33 cellular contexts compared by ENCODE assay signal in the genomic region with DNA sequence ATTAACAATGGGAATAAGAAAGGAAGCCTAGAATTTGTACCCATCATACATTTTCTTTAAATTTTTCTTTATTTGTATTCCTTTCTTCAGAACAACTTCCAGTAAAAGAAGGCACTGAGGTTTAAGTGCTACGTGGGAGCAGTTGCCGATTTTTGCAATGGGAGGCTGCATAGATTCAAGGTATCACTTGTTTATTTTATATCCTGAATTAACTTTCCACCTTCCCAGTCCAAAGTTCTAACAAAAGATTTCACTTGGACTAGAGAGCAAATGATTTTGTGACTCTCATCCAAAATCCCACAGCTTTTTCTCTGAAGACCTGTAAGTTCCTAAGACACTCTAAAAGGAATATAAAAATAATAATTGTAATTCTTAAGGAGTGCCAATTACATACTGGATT.
"Had no signal": no experiment of that assay in that cellular context is flagged by ENCODE, and none has a peak within 500 bp of the region (broad histone marks: within the 10 kb centered on the region; RNA-seq: fewer than 3 reads in every experiment).

No MANE protein-coding gene starts in this region.

- H3K27me3 Mint-ChIP-seq: progenitor cell of endocrine pancreas; stimulated activated naive CD8-positive, alpha-beta T cell treated with anti-CD3 and anti-CD28 coated beads, Interleukin-15, amount 100 ng/mL, for 72 hours; type B pancreatic cell had no signal

- H3K4me3 ChIP-seq: ovary, psoas muscle, skin epidermis, smooth muscle cell, spleen, suprapubic skin, testis, tibial artery, transverse colon, upper lobe of right lung, uterus had no signal

- H3K4me3 Mint-ChIP-seq: naive thymus-derived CD8-positive, alpha-beta T cell; natural killer cell treated with Interleukin-12 subunit alpha and Interleukin-12 subunit beta and Interleukin-15 and Interleukin-18, amount 100 ng/mL, for 72 hours; nephron progenitor cell; neural crest cell; stimulated activated memory B cell treated with anti-CD40 and anti-IgM and Interleukin-4, amounts not matched to agents 10 μg/mL and 1 μg/mL and 100 μg/mL, for 72 hours; stimulated activated naive CD8-positive, alpha-beta T cell treated with anti-CD3 and anti-CD28 coated beads, Interleukin-15, amount 100 ng/mL, for 72 hours; type B pancreatic cell had no signal

- H3K27ac Mint-ChIP-seq: naive thymus-derived CD8-positive, alpha-beta T cell; natural killer cell treated with Interleukin-12 subunit alpha and Interleukin-12 subunit beta and Interleukin-15 and Interleukin-18, amount 100 ng/mL, for 72 hours; progenitor cell of endocrine pancreas; stimulated activated memory B cell treated with anti-CD40 and anti-IgM and Interleukin-4, amounts not matched to agents 10 μg/mL and 1 μg/mL and 100 μg/mL, for 72 hours; stimulated activated naive CD8-positive, alpha-beta T cell treated with anti-CD3 and anti-CD28 coated beads, Interleukin-15, amount 100 ng/mL, for 72 hours; type B pancreatic cell had no signal

- H3K4me1 Mint-ChIP-seq: naive thymus-derived CD8-positive, alpha-beta T cell; stimulated activated memory B cell treated with anti-CD40 and anti-IgM and Interleukin-4, amounts not matched to agents 10 μg/mL and 1 μg/mL and 100 μg/mL, for 72 hours; stimulated activated naive CD8-positive, alpha-beta T cell treated with anti-CD3 and anti-CD28 coated beads, Interleukin-15, amount 100 ng/mL, for 72 hours had no signal

- DNase-seq: naive thymus-derived CD8-positive, alpha-beta T cell; nephron progenitor cell; nucleus accumbens; ovary; posterior cingulate gyrus; psoas muscle; right cardiac atrium; spleen; stimulated activated CD4-positive, alpha-beta T cell treated with anti-CD3 and anti-CD28 coated beads, Interleukin-12 subunit alpha, Interleukin-12 subunit beta, amount 100 ng/mL, for 4 hours; stimulated activated CD4-positive, alpha-beta T cell treated with anti-CD3 and anti-CD28 coated beads, Interleukin-1b, Interleukin-23, amount 100 ng/mL, for 48 hours; stimulated activated CD4-positive, alpha-beta T cell treated with anti-CD3 and anti-CD28 coated beads, Interleukin-4, amount 100 ng/mL, for 1 hour; stimulated activated CD4-positive, alpha-beta T cell treated with anti-CD3 and anti-CD28 coated beads, Interleukin-4, amount 100 ng/mL, for 4 hours; stimulated activated CD8-positive, alpha-beta memory T cell treated with anti-CD3 and anti-CD28 coated beads, Interleukin-4, amount 100 ng/mL, for 48 hours; stimulated activated naive CD4-positive, alpha-beta T cell; stimulated activated naive CD8-positive, alpha-beta T cell treated with anti-CD3 and anti-CD28 coated beads, Interleukin-15, amount 100 ng/mL, for 72 hours; stimulated activated naive CD8-positive, alpha-beta T cell treated with anti-CD3 and anti-CD28 coated beads, Interleukin-15, Interleukin-2, amounts not matched to agents 100 U/mL and 50 U/mL, for 24 hours; substantia nigra; testis; tibial artery; transverse colon; upper lobe of right lung; uterus had no signal

- H3K27ac ChIP-seq: neutrophil, ovary, parathyroid adenoma, psoas muscle, skin epidermis, spleen, suprapubic skin, testis, tibial artery, transverse colon, upper lobe of right lung, uterus had no signal

- H3K36me3 ChIP-seq: neutrophil, ovary, spleen, suprapubic skin, tibial artery, transverse colon, upper lobe of right lung, uterus had no signal

- H3K27me3 ChIP-seq: ovary, suprapubic skin, testis, tibial artery, transverse colon, upper lobe of right lung, uterus had no signal

- H3K9me3 ChIP-seq: neutrophil, ovary, psoas muscle, suprapubic skin, testis, tibial artery, transverse colon, upper lobe of right lung, uterus had no signal

- H3K4me1 ChIP-seq: parathyroid adenoma, psoas muscle, testis, tibial artery, upper lobe of right lung, uterus had no signal

- H3K36me3 Mint-ChIP-seq: natural killer cell treated with Interleukin-12 subunit alpha and Interleukin-12 subunit beta and Interleukin-15 and Interleukin-18, amount 100 ng/mL, for 72 hours; stimulated activated memory B cell treated with anti-CD40 and anti-IgM and Interleukin-4, amounts not matched to agents 10 μg/mL and 1 μg/mL and 100 μg/mL, for 72 hours had no signal

- ATAC-seq: naive thymus-derived CD8-positive, alpha-beta T cell; natural killer cell treated with Interleukin-12 subunit alpha and Interleukin-12 subunit beta and Interleukin-15 and Interleukin-18, amount 100 ng/mL, for 72 hours; psoas muscle; right cardiac atrium; sciatic nerve; stimulated activated memory B cell treated with anti-CD40 and anti-IgM and Interleukin-4, amounts not matched to agents 10 μg/mL and 1 μg/mL and 100 μg/mL, for 72 hours; stimulated activated naive CD8-positive, alpha-beta T cell treated with anti-CD3 and anti-CD28 coated beads, Interleukin-15, amount 100 ng/mL, for 72 hours; stimulated activated naive CD8-positive, alpha-beta T cell treated with anti-CD3 and anti-CD28 coated beads, Interleukin-15, Interleukin-2, amounts not matched to agents 100 U/mL and 50 U/mL, for 24 hours; upper lobe of right lung had no signal
